ENCODE assay signal across 9 cellular contexts in the genomic region with DNA sequence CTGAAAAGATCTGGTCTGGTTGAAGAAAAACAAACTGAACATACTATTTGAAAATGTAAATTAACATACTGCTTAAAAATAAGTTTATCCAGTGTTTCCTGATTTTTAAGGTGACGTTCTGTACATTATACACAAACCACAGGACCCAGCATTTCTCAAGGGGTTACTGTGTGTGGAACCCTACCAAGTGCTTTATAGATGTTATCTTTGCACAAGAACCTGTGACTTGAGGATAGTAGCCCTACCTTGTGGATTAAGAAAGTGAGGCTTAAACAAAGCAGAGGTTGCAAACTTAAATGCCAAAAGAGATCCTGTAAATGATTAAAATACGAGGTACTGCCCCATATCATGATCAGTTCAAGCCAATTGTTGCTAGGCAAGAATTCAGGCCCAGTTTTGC. TPM values are rescaled to one million over a fixed set of nuclear protein-coding genes. Genes with fewer than 3 reads are reported as not detected.
DNase-seq lines count a peak whose midpoint lies in the region; ATAC-seq, FAIRE-seq and TF ChIP-seq lines count a peak whose summit lies in the region.
"Had no signal": no experiment of that assay in that cellular context is flagged by ENCODE, and none has a peak within 500 bp of the region (broad histone marks: within the 10 kb centered on the region; RNA-seq: fewer than 3 reads in every experiment).

No MANE protein-coding gene starts in this region.

- no peaks in the 10 kb centered on the region for H3K9me3 Mint-ChIP-seq in CD4-positive, alpha-beta T cell
- H3K9me3 Mint-ChIP-seq: WTC11 had no signal

- no peaks in the 10 kb centered on the region for H3K27me3 ChIP-seq in CD4-positive, alpha-beta T cell (ENCODE audit: control insufficient read depth, insufficient read depth, low read length)
- no peaks in the 10 kb centered on the region for H3K27me3 ChIP-seq in esophagus muscularis mucosa

- no peaks in the 10 kb centered on the region for H3K9me3 ChIP-seq in CD4-positive, alpha-beta T cell (ENCODE audit: control insufficient read depth, low read length)
- no peaks in the 10 kb centered on the region for H3K9me3 ChIP-seq in esophagus muscularis mucosa

- CTCF ChIA-PET in CD4-positive, alpha-beta T cell (lab: Charles Lee), result no interaction called here

- no peak for TF ChIP-seq POLR2A in esophagus muscularis mucosa (IDR thresholded peaks at IDR 0.05; ENCODE audit: low read depth)

- H3K4me3 ChIP-seq in WI38 (ENCODE audit: low read depth, low read length), result peak overlapping the region; percentile 90; the same call in 1 of the 2 replicates
- peak overlapping the region; percentile 66 to 99 (median 89) for H3K4me3 ChIP-seq in esophagus muscularis mucosa
- H3K4me3 ChIP-seq in retinal pigment epithelial cell (ENCODE audit: low read length), result peak overlapping the region; percentile 99

- peaks cover 0 to 11% (median 9%) of the 10 kb centered on the region in 4 donors for H3K36me3 ChIP-seq in esophagus muscularis mucosa

- whole genome bisulfite sequencing in esophagus muscularis mucosa, result 13% methylated on average over 2 of the region's 2 CpGs

- intact Hi-C loops in CD4-positive, alpha-beta T cell (cut with DNase I, micrococcal nuclease), result loop anchor here (2.0 to 10.0 kb wide), 9 partner anchors 13 to 1955 kb away; a partner anchor contains a TSS
- intact Hi-C loops in esophagus muscularis mucosa (cut with DNase I), result loop anchor here (10.0 kb wide), 2 partner anchors 245 to 1955 kb away; a partner anchor contains a TSS

- H3K36me3 Mint-ChIP-seq in CD4-positive, alpha-beta T cell (ENCODE audit: low read depth), result peaks cover 37% of the 10 kb centered on the region
- H3K36me3 Mint-ChIP-seq: WTC11 had no signal

- H3K4me3 Mint-ChIP-seq in CD4-positive, alpha-beta T cell, result peak overlapping the region; percentile 99
- H3K4me3 Mint-ChIP-seq: WTC11 had no signal

- H3K4me1 ChIP-seq in esophagus muscularis mucosa, result peaks cover 47 to 57% (median 50%) of the 10 kb centered on the region in 4 donors

- no peak for DNase-seq in CD4-positive, alpha-beta T cell
- DNase-seq in esophagus muscularis mucosa (ENCODE audit: extremely low spot score) (no peak), retinal pigment epithelial cell (ENCODE audit: low read depth) (no peak), kidney tubule cell (ENCODE audit: low spot score) (no peak), nucleus accumbens (lab: John Stamatoyannopoulos, UW) (no peak), D721Med (ENCODE audit: insufficient read length, low spot score) (no peak)

- peaks cover 80% of the 10 kb centered on the region for H3K4me1 Mint-ChIP-seq in CD4-positive, alpha-beta T cell (ENCODE audit: low read depth)

- peak overlapping the region; percentile 100 for H3K27ac Mint-ChIP-seq in CD4-positive, alpha-beta T cell
- H3K27ac Mint-ChIP-seq: WTC11 had no signal

- no peak overlapping the region for H3K27ac ChIP-seq in CD4-positive, alpha-beta T cell (ENCODE audit: low read depth, low read length)
- peak overlapping the region; percentile 91 to 100 (median 100) for H3K27ac ChIP-seq in esophagus muscularis mucosa (replicated peaks in 1 of 4)

- no peaks in the 10 kb centered on the region for H3K27me3 Mint-ChIP-seq in CD4-positive, alpha-beta T cell

- FAIRE-seq in D721Med (lab: Jason Lieb, UNC), result no peak

- no peak for TF ChIP-seq EP300 in esophagus muscularis mucosa (IDR thresholded peaks at IDR 0.05)

- TF ChIP-seq CTCF in CD4-positive, alpha-beta T cell (IDR thresholded peaks at IDR 0.05), result no peak
- no peak for TF ChIP-seq CTCF in WI38 (IDR thresholded peaks at IDR 0.05; ENCODE audit: low read depth, low read length)
- TF ChIP-seq CTCF in esophagus muscularis mucosa (IDR thresholded peaks at IDR 0.05), result no peak
- TF ChIP-seq CTCF in retinal pigment epithelial cell (conservative IDR thresholded peaks at IDR 0.05; ENCODE audit: low read depth, low read length), result no peak
- TF ChIP-seq CTCF in D721Med (IDR thresholded peaks at IDR 0.05; ENCODE audit: insufficient read depth, missing control alignments), result no peak

- POLR2A ChIA-PET in CD4-positive, alpha-beta T cell (lab: Charles Lee), result interaction anchor here (0.9 to 5.8 kb wide), 7 partner anchors 8 to 193 kb away, joined by 3 to 91 read pairs (median 7); no protein-coding TSS in a partner anchor

- no peak for ATAC-seq in CD4-positive, alpha-beta T cell (ENCODE audit: poor library complexity)
- no peak for ATAC-seq in HG02759 (IDR thresholded peaks at IDR 0.05; ENCODE audit: unreplicated experiment)
- ATAC-seq: WTC11 had no signal

RNA-seq across cellular contexts. Expression of a gene that starts 4.7 kb away (rescaled TPM):
- 100 to 1,000 TPM; 132 to 135 TPM for total RNA-seq in CD4-positive, alpha-beta T cell
- 100 to 1,000 TPM; 143 to 209 (median 184) TPM for total RNA-seq in esophagus muscularis mucosa
